Comparison of ENCODE assay signal across 16 cellular contexts in the genomic region with DNA sequence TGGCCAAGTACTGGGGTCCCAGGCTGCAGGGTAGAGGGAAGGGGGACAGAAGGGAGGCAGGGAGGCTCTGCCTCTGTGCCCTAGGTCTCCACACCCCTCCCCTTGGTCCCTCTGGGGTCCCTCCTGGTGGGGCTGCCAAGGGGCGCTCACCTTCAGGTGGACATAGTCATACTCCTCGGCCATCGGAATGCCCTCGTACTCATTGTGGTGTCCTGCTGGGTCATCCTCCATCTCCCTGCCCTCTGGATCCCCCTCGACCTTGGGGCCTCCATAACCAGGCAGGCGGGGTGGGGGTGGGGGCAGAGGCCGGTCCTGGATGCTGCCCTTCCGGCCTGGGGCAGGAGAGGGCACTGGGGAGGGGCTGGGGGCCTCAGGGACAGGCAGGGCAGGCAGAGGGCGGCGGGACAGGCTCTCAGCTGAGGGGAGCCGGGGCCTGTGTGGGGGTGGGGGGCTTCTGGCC. TPM values are rescaled to one million over a fixed set of nuclear protein-coding genes. Genes with fewer than 3 reads are reported as not detected.
DNase-seq lines count a peak whose midpoint lies in the region; TF ChIP-seq lines count a peak whose summit lies in the region.
"Had no signal": no experiment of that assay in that cellular context is flagged by ENCODE, and none has a peak within 500 bp of the region (broad histone marks: within the 10 kb centered on the region; RNA-seq: fewer than 3 reads in every experiment).

No MANE protein-coding gene starts in this region.

- H3K36me3 Mint-ChIP-seq in endodermal cell (ENCODE audit: low read depth) (peaks cover 41% of the 10 kb centered on the region), neural progenitor cell (peaks cover 29% of the 10 kb centered on the region), type B pancreatic cell (peaks cover 20% of the 10 kb centered on the region), immature natural killer cell (no peaks in the 10 kb centered on the region)

- peaks cover 1% of the 10 kb centered on the region; the same call in 1 of the 2 replicates for H3K36me3 ChIP-seq in H7 (replicated peaks; ENCODE audit: control insufficient read depth, insufficient read depth, low read length)
- H3K36me3 ChIP-seq in endodermal cell (ENCODE audit: control insufficient read depth, insufficient read depth, low read length): peaks cover 57% of the 10 kb centered on the region
- peaks cover 3% of the 10 kb centered on the region for H3K36me3 ChIP-seq in neural progenitor cell

- peak; percentile 49 for DNase-seq in H7
- DNase-seq in RWPE1 (ENCODE audit: low spot score): no peak
- DNase-seq in endodermal cell: no peak
- no peak for DNase-seq in neural progenitor cell (ENCODE audit: low spot score)
- DNase-seq in type B pancreatic cell (ENCODE audit: extremely low spot score, unreplicated experiment): no peak
- DNase-seq in immature natural killer cell: no peak
- DNase-seq in SW 1271 (lab: John Stamatoyannopoulos, UW): no peak
- DNase-seq: AML-193, NCI-H1417, NCI-H187, NCI-H226, NCI-H524, NCI-H82, OCI-M1 had no signal

- H3K4me3 ChIP-seq in H7 (ENCODE audit: insufficient read depth, low read depth, low read length) (no peak overlapping the region), endodermal cell (ENCODE audit: low read length) (no peak overlapping the region), neural progenitor cell (no peak overlapping the region)

- CTCF ChIA-PET in RWPE1 (lab: Yijun Ruan, JAX): no interaction called here

- POLR2A ChIA-PET in RWPE1 (lab: Yijun Ruan, JAX; ENCODE audit: low non-redundant PET): no interaction called here

- H3K9ac ChIP-seq in endodermal cell (ENCODE audit: extremely low read depth, low read length, poor library complexity, severe bottlenecking) (no peak overlapping the region), neural progenitor cell (no peak overlapping the region)
- H3K9ac ChIP-seq: KMS-11 had no signal

- H3K4me3 Mint-ChIP-seq in endodermal cell (no peak overlapping the region), neural progenitor cell (no peak overlapping the region), type B pancreatic cell (no peak overlapping the region), immature natural killer cell (no peak overlapping the region)

- H3K27ac Mint-ChIP-seq in endodermal cell (no peak overlapping the region), neural progenitor cell (no peak overlapping the region), type B pancreatic cell (no peak overlapping the region), immature natural killer cell (no peak overlapping the region)

- H3K27me3 ChIP-seq in H7 (ENCODE audit: control insufficient read depth, insufficient read depth, low read length) (no peaks in the 10 kb centered on the region; the same call in 1 of the 2 replicates), endodermal cell (ENCODE audit: control insufficient read depth, insufficient read depth, low read length, poor library complexity, severe bottlenecking) (no peaks in the 10 kb centered on the region), neural progenitor cell (no peaks in the 10 kb centered on the region)

- H2AFZ ChIP-seq in neural progenitor cell (replicated peaks): no peak overlapping the region

- no peak overlapping the region for H3K4me2 ChIP-seq in neural progenitor cell
- H3K4me2 ChIP-seq: KMS-11 had no signal

- H3K27ac ChIP-seq in RWPE1: 0 out of 2 replicates have a peak overlapping the region, but pooled peaks have one; percentile 9
- peak overlapping the region; percentile 38 for H3K27ac ChIP-seq in endodermal cell (ENCODE audit: low read depth, low read length)
- peak overlapping the region; percentile 63 for H3K27ac ChIP-seq in neural progenitor cell
- H3K27ac ChIP-seq: KMS-11 had no signal

- H3K9me3 Mint-ChIP-seq in endodermal cell: no peaks in the 10 kb centered on the region
- no peaks in the 10 kb centered on the region for H3K9me3 Mint-ChIP-seq in neural progenitor cell
- no peaks in the 10 kb centered on the region for H3K9me3 Mint-ChIP-seq in type B pancreatic cell
- peaks cover 0 to under 1% (median 0%) of the 10 kb centered on the region in 6 donors for H3K9me3 Mint-ChIP-seq in immature natural killer cell

- TF ChIP-seq CTCF in RWPE1 (conservative IDR thresholded peaks at IDR 0.05; ENCODE audit: low read depth): no peak
- no peak for TF ChIP-seq CTCF in endodermal cell (conservative IDR thresholded peaks at IDR 0.05)
- no peak for TF ChIP-seq CTCF in neural progenitor cell (IDR thresholded peaks at IDR 0.05)
- TF ChIP-seq CTCF in type B pancreatic cell (conservative IDR thresholded peaks at IDR 0.05): no peak

- H3K4me1 ChIP-seq in endodermal cell (ENCODE audit: control insufficient read depth, insufficient read depth, low read length) (peaks cover 5% of the 10 kb centered on the region), neural progenitor cell (peaks cover 19% of the 10 kb centered on the region)

- peaks cover 10% of the 10 kb centered on the region for H3K27me3 Mint-ChIP-seq in endodermal cell (ENCODE audit: insufficient read depth)
- peaks cover 6% of the 10 kb centered on the region for H3K27me3 Mint-ChIP-seq in neural progenitor cell (ENCODE audit: insufficient read depth, low read depth)
- peaks cover 2% of the 10 kb centered on the region for H3K27me3 Mint-ChIP-seq in type B pancreatic cell
- peaks cover 0 to 11% (median 3%) of the 10 kb centered on the region in 3 donors for H3K27me3 Mint-ChIP-seq in immature natural killer cell (ENCODE audit: low read depth in 3 of 3)

- peaks cover 71% of the 10 kb centered on the region for H4K20me1 ChIP-seq in neural progenitor cell (ENCODE audit: low read depth)

- 97 to 100% methylated on average over 2 to 11 of the region's 11 CpGs for WGBS in endodermal cell (ENCODE audit: insufficient coverage in 1 of 2, insufficient read length in 1 of 2), 2 experiments

- peaks cover 73% of the 10 kb centered on the region for H3F3A ChIP-seq in neural progenitor cell (ENCODE audit: low read depth)

- H3K9me3 ChIP-seq in endodermal cell (ENCODE audit: control insufficient read depth, low read length): no peaks in the 10 kb centered on the region
- no peaks in the 10 kb centered on the region for H3K9me3 ChIP-seq in neural progenitor cell (ENCODE audit: low read depth)

- H3K4me1 Mint-ChIP-seq in endodermal cell (peaks cover 24% of the 10 kb centered on the region), neural progenitor cell (peaks cover 32% of the 10 kb centered on the region), type B pancreatic cell (ENCODE audit: unreplicated experiment) (peaks cover 17% of the 10 kb centered on the region), immature natural killer cell (no peaks in the 10 kb centered on the region)

- H3K79me2 ChIP-seq in neural progenitor cell (ENCODE audit: low read depth): peaks cover 34% of the 10 kb centered on the region

RNA-seq across cellular contexts. Expression of a gene that starts 5.8 kb away (rescaled TPM):
- 23.1 and 24.0 TPM in 2 replicates for total RNA-seq in H7 (2014; rRNA removed; shearing (Covaris generic))
- total RNA-seq in endodermal cell (10 to 100 TPM; 69.9 to 96.4 TPM), neural progenitor cell (ENCODE audit: low replicate concordance) (21.7 and 74.3 TPM in 2 replicates), type B pancreatic cell (ENCODE audit: low replicate concordance) (41.0 and 59.3 TPM in 2 replicates)
- 115 TPM for polyA plus RNA-seq in endodermal cell (2013, experiment 1 of 2)
- polyA plus RNA-seq in endodermal cell (2013, experiment 2 of 2): 105 TPM
- polyA plus RNA-seq in immature natural killer cell: not detected
- total RNA-seq: HT-29 had no signal

RNA-seq across cellular contexts. Expression of a gene that starts 6.5 kb away (rescaled TPM):
- 32.9 and 37.2 TPM in 2 replicates for total RNA-seq in H7 (2014; rRNA removed; shearing (Covaris generic))
- total RNA-seq in endodermal cell (10 to 100 TPM; 49.9 to 89.0 TPM), neural progenitor cell (ENCODE audit: low replicate concordance) (22.2 and 80.8 TPM in 2 replicates), type B pancreatic cell (ENCODE audit: low replicate concordance) (16.8 and 52.5 TPM in 2 replicates)
- polyA plus RNA-seq in endodermal cell (2013, experiment 1 of 2): 90.3 TPM
- polyA plus RNA-seq in endodermal cell (2013, experiment 2 of 2): 82.1 TPM
- under 1 TPM in 1 of 3 donors, not detected in 2; 0.18 TPM for polyA plus RNA-seq in immature natural killer cell
- total RNA-seq: HT-29 had no signal

RNA-seq across cellular contexts. Expression of a gene that starts 13.4 kb away (rescaled TPM):
- total RNA-seq in H7 (2014; rRNA removed; shearing (Covaris generic)): 0.31 TPM in 1 of 2 replicates, not detected in the other
- total RNA-seq in endodermal cell: not detected
- polyA plus RNA-seq in endodermal cell (2013, experiment 1 of 2): not detected
- polyA plus RNA-seq in endodermal cell (2013, experiment 2 of 2): not detected
- not detected in 2 replicates for total RNA-seq in neural progenitor cell (ENCODE audit: low replicate concordance)
- not detected in 2 replicates for total RNA-seq in type B pancreatic cell (ENCODE audit: low replicate concordance)
- polyA plus RNA-seq in immature natural killer cell: not detected
- total RNA-seq: HT-29 had no signal

RNA-seq across cellular contexts. Expression of a gene that starts 17.6 kb away (rescaled TPM):
- total RNA-seq in H7 (2014; rRNA removed; shearing (Covaris generic)): 0.14 TPM in 1 of 2 replicates, not detected in the other
- total RNA-seq in endodermal cell (1 to 10 TPM in 1 of 2 donors, under 1 TPM in 1; 0.40 to 1.4 TPM), neural progenitor cell (ENCODE audit: low replicate concordance) (4.3 and 6.9 TPM in 2 replicates), type B pancreatic cell (ENCODE audit: low replicate concordance) (0.19 TPM in 1 of 2 replicates, not detected in the other)
- polyA plus RNA-seq in endodermal cell (2013, experiment 1 of 2): 3.3 TPM
- 2.8 TPM for polyA plus RNA-seq in endodermal cell (2013, experiment 2 of 2)
- 1 to 10 TPM in 1 of 3 donors, under 1 TPM in 1, not detected in 1; 0.27 to 4.0 TPM for polyA plus RNA-seq in immature natural killer cell
- total RNA-seq: HT-29 had no signal

RNA-seq across cellular contexts. Expression of a gene that starts 37.9 kb away (rescaled TPM):
- total RNA-seq in H7 (2014; rRNA removed; shearing (Covaris generic)): 143 and 174 TPM in 2 replicates
- 100 to 1,000 TPM; 293 TPM for total RNA-seq in endodermal cell
- 295 TPM for polyA plus RNA-seq in endodermal cell (2013, experiment 1 of 2)
- polyA plus RNA-seq in endodermal cell (2013, experiment 2 of 2): 251 TPM
- 264 and 298 TPM in 2 replicates for total RNA-seq in neural progenitor cell (ENCODE audit: low replicate concordance)
- total RNA-seq in type B pancreatic cell (ENCODE audit: low replicate concordance): 202 and 337 TPM in 2 replicates
- polyA plus RNA-seq in immature natural killer cell: 100 to 1,000 TPM in 2 of 3 donors, 10 to 100 TPM in 1; 86.2 to 114 (median 113) TPM

Comparison
In these comparisons a context has a peak if more than half of its experiments do, and no peak if none do; other contexts are left out.
1. H3K27ac ChIP-seq: peak in every context shown above with its lines; median percentile 63 in neural progenitor cell; 38 in endodermal cell; 9 in RWPE1.